ENCODE assay signal across 10 cellular contexts in the genomic region with DNA sequence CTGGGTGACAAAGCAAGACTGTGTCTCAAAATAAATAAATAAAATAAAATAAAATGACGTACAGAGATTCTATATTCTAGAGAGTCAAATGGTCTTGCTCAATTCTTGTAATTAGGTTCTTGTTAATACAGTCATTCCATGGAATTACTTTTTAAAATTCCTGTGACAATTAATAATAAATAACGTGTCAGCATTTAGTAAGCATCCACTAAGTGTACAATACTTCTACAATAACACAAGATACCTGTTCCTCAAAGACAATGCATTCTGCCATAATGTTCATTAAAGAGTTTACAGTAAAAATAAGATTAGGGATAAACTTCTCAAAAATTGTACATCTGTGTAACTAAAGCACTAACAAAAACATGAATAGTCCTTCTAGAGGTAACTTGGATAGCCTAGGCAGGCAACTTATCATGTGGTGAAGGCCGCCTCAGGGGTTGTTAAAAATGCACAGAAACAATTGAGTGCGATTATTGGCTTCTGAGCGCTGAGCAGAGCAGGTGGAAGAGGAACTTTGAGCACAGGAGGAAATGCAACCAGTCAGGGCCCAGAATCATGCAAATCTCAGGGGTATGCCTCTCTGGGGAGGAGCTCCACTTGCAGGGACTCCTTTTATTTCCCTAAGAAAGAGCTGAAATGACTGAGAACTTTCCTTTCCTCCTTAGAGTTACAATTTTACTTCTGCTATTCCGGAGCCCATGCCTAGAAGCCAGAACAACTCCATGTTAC. TPM values are rescaled to one million over a fixed set of nuclear protein-coding genes. Genes with fewer than 3 reads are reported as not detected.
DNase-seq lines count a peak whose midpoint lies in the region; ATAC-seq and TF ChIP-seq lines count a peak whose summit lies in the region.
"Had no signal": no experiment of that assay in that cellular context is flagged by ENCODE, and none has a peak within 500 bp of the region (broad histone marks: within the 10 kb centered on the region; RNA-seq: fewer than 3 reads in every experiment).

No MANE protein-coding gene starts in this region.

- no peaks in the 10 kb centered on the region for H3K4me1 ChIP-seq in left ventricle myocardium inferior

- no peaks in the 10 kb centered on the region for H3K9me3 ChIP-seq in left ventricle myocardium inferior (replicated peaks)
- H3K9me3 ChIP-seq: MG63 had no signal

- no peaks in the 10 kb centered on the region for H3K27me3 ChIP-seq in left ventricle myocardium inferior (ENCODE audit: low read depth)
- H3K27me3 ChIP-seq: MG63 had no signal

- ATAC-seq in GM21381 (IDR thresholded peaks at IDR 0.05; ENCODE audit: unreplicated experiment) (peak; percentile 99), HG03175 (IDR thresholded peaks at IDR 0.05; ENCODE audit: unreplicated experiment) (peak; percentile 97)

- TF ChIP-seq CTCF in GM13977 (IDR thresholded peaks at IDR 0.05; ENCODE audit: extremely low read depth, insufficient read depth, missing control alignments), result no peak
- no peak for TF ChIP-seq CTCF in left ventricle myocardium inferior (IDR thresholded peaks at IDR 0.05; ENCODE audit: borderline replicate concordance)

- intact Hi-C loops in left ventricle myocardium inferior (cut with micrococcal nuclease), result no loop called here

- DNase-seq in GM13977 (ENCODE audit: low spot score) (peak; percentile 29), germinal center (ENCODE audit: low spot score) (peak; percentile 72), left ventricle myocardium inferior (no peak), cerebellar cortex (ENCODE audit: low spot score) (no peak), NCI-H524 treated with DMSO at 0.1 percent for 48 hours (lab: John Stamatoyannopoulos, UW) (no peak), amniotic stem cell (lab: John Stamatoyannopoulos, UW) (no peak)
- DNase-seq: DMS79, MG63 had no signal

- in situ Hi-C loops in GM13977 (cut with MboI; ENCODE audit: low pct_unique_long_range_greater_than_20kb, low sequenced_read_pairs, unreplicated experiment), result no loop called here

- H3K36me3 ChIP-seq in left ventricle myocardium inferior, result peaks cover 53% of the 10 kb centered on the region

- no peak overlapping the region for H3K27ac ChIP-seq in left ventricle myocardium inferior (replicated peaks)

- H3K4me3 ChIP-seq in left ventricle myocardium inferior, result no peak overlapping the region
- H3K4me3 ChIP-seq: MG63 had no signal

RNA-seq across cellular contexts. Expression of gene QRSL1, which starts 37.1 kb away (rescaled TPM):
- 23.1 TPM for total RNA-seq in left ventricle myocardium inferior

RNA-seq across cellular contexts. Expression of gene RTN4IP1, which starts 37.2 kb away (rescaled TPM):
- 21.5 TPM for total RNA-seq in left ventricle myocardium inferior

Comparison
In these comparisons a context has a peak if more than half of its experiments do, and no peak if none do; other contexts are left out.
1. DNase-seq: peak in GM13977 (single experiment) and germinal center (single experiment); none in left ventricle myocardium inferior (single experiment), cerebellar cortex (single experiment), NCI-H524 treated with DMSO at 0.1 percent for 48 hours (single experiment) and amniotic stem cell (single experiment).